ENCODE assay signal across 7 cellular contexts in the genomic region with DNA sequence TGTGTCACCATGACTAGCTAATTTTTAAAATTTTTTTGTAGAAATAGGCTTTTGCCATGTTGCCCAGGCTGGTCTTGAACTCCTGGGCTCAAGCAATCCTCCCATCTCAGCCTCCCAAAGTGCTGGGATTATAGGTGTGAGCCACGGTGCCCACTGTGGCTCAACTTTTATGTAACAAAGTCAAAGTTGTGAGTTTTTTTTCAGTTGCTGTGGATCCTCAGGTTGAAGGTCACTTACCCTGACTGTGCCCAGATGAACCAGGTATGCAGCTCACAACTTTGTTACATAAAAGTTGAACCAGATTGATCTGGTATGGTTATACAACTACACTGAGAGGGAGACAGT. TPM values are rescaled to one million over a fixed set of nuclear protein-coding genes. Genes with fewer than 3 reads are reported as not detected.
"Had no signal": no experiment of that assay in that cellular context is flagged by ENCODE, and none has a peak within 500 bp of the region (broad histone marks: within the 10 kb centered on the region; RNA-seq: fewer than 3 reads in every experiment).

No MANE protein-coding gene starts in this region.

RNA-seq across cellular contexts. Expression of a gene that starts 40.8 kb away (rescaled TPM):
- total RNA-seq: naive thymus-derived CD4-positive, alpha-beta T cell; osteocyte had no signal
- polyA plus RNA-seq: naive thymus-derived CD4-positive, alpha-beta T cell had no signal

RNA-seq across cellular contexts. Expression of a gene that starts 46.4 kb away (rescaled TPM):
- total RNA-seq: osteocyte had no signal

RNA-seq across cellular contexts. Expression of a gene that starts 59.7 kb away (rescaled TPM):
- total RNA-seq: cerebellum; dermis blood vessel endothelial cell; mucosa of descending colon; naive thymus-derived CD4-positive, alpha-beta T cell; osteocyte; prostate gland; right cardiac atrium had no signal
- polyA plus RNA-seq: naive thymus-derived CD4-positive, alpha-beta T cell had no signal
